Comparison of ENCODE assay signal across 36 cellular contexts in the genomic region with DNA sequence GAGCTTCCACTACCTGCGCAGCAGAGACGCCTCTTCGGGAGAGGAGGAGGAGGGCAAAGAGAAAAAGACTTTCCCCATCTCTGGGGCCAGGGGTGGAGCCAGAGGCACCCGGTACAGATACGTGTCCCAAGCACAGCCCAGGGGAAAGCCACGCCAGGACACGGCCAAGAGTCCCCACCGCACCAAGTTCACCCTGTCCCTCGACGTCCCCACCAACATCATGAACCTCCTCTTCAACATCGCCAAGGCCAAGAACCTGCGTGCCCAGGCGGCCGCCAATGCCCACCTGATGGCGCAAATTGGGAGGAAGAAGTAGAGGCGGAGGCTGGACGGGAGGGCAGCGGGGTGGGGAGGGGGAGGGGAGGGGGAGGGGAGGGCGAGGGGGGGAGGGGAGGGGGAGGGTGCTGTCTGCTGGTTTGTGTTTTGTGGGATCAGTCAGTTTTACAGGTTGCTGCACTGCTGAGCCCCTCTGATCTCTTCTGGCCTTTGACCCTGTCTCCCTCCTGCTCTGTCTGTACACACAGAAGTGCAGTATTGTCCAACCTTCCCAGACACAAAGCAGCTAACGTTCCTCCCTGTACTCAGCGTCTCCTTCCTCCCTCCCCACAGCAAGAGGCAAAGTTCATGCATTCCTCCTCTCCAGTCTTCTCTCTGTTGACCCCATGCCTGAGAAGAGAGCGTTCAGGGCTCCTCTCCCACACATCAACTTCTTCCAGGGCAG. TPM values are rescaled to one million over a fixed set of nuclear protein-coding genes. Genes with fewer than 3 reads are reported as not detected.
"Had no signal": no experiment of that assay in that cellular context is flagged by ENCODE, and none has a peak within 500 bp of the region (broad histone marks: within the 10 kb centered on the region; RNA-seq: fewer than 3 reads in every experiment).

No MANE protein-coding gene starts in this region.

- H3K4me3 ChIP-seq: gastroesophageal sphincter, heart left ventricle, hepatocyte, left lung, pancreas, smooth muscle cell, suprapubic skin, transverse colon, upper lobe of right lung, uterus had no signal

- H2AFZ ChIP-seq: hepatocyte had no signal

- H3K4me2 ChIP-seq: hepatocyte, smooth muscle cell had no signal

- H3K27me3 ChIP-seq: gastroesophageal sphincter, hepatocyte, left lung, neutrophil, pancreas, suprapubic skin, upper lobe of right lung, uterus had no signal

- H3K4me3 Mint-ChIP-seq: dendritic cell treated with granulocyte-macrophage colony-stimulating factor and Interleukin-4, amounts not matched to agents 40 ng/mL and 50 ng/mL, for 4 days; endodermal cell; naive thymus-derived CD4-positive, alpha-beta T cell; nephron; stimulated activated memory B cell treated with anti-CD40 and anti-IgM and Interleukin-4, amounts not matched to agents 10 μg/mL and 1 μg/mL and 100 μg/mL, for 72 hours; stimulated activated naive CD8-positive, alpha-beta T cell treated with anti-CD3 and anti-CD28 coated beads, Interleukin-15, Interleukin-2, amounts not matched to agents 100 ng/mL and 50 ng/mL, for 24 hours had no signal

- H3K36me3 ChIP-seq: gastroesophageal sphincter, heart left ventricle, left lung, neutrophil, pancreas, suprapubic skin, transverse colon, upper lobe of right lung, uterus had no signal

- H3K27me3 Mint-ChIP-seq: dendritic cell treated with granulocyte-macrophage colony-stimulating factor and Interleukin-4, amounts not matched to agents 40 ng/mL and 50 ng/mL, for 4 days had no signal

- H3K9me3 ChIP-seq: gastroesophageal sphincter, heart left ventricle, left lung, neutrophil, pancreas, suprapubic skin, transverse colon, upper lobe of right lung, uterus had no signal

- DNase-seq: effector CD8-positive, alpha-beta T cell; endodermal cell; foreskin keratinocyte; heart left ventricle; left cardiac atrium; left lung; mesendoderm; midbrain; naive thymus-derived CD4-positive, alpha-beta T cell; pancreas; stimulated activated CD4-positive, alpha-beta T cell treated with anti-CD3 and anti-CD28 coated beads, Interleukin-12 subunit alpha, Interleukin-12 subunit beta, amount 100 ng/mL, for 4 hours; stimulated activated CD4-positive, alpha-beta T cell treated with anti-CD3 and anti-CD28 coated beads, Interleukin-2, amount 100 ng/mL, for 24 hours; stimulated activated CD4-positive, alpha-beta T cell treated with anti-CD3 and anti-CD28 coated beads, Interleukin-4, amount 100 ng/mL, for 24 hours; transverse colon; upper lobe of right lung; uterus had no signal

- ATAC-seq: esophagus mucosa; foreskin keratinocyte; gastroesophageal sphincter; heart left ventricle; left cardiac atrium; left lung; naive thymus-derived CD4-positive, alpha-beta T cell; pancreas; sciatic nerve; stimulated activated memory B cell treated with anti-CD40 and anti-IgM and Interleukin-4, amounts not matched to agents 10 μg/mL and 1 μg/mL and 100 μg/mL, for 72 hours; upper lobe of right lung had no signal

- FAIRE-seq: colon, pancreas had no signal

- H3K79me2 ChIP-seq: hepatocyte had no signal

- H3K27ac ChIP-seq: epithelial cell of prostate, foreskin keratinocyte, gastroesophageal sphincter, heart left ventricle, hepatocyte, left lung, neutrophil, pancreas, suprapubic skin, transverse colon, upper lobe of right lung, uterus had no signal

- H3K4me1 Mint-ChIP-seq: endodermal cell; nephron; stimulated activated memory B cell treated with anti-CD40 and anti-IgM and Interleukin-4, amounts not matched to agents 10 μg/mL and 1 μg/mL and 100 μg/mL, for 72 hours had no signal

- H3K27ac Mint-ChIP-seq: dendritic cell treated with granulocyte-macrophage colony-stimulating factor and Interleukin-4, amounts not matched to agents 40 ng/mL and 50 ng/mL, for 4 days; endodermal cell; stimulated activated memory B cell treated with anti-CD40 and anti-IgM and Interleukin-4, amounts not matched to agents 10 μg/mL and 1 μg/mL and 100 μg/mL, for 72 hours; stimulated activated naive CD8-positive, alpha-beta T cell treated with anti-CD3 and anti-CD28 coated beads, Interleukin-15, Interleukin-2, amounts not matched to agents 100 ng/mL and 50 ng/mL, for 24 hours had no signal

- H3K4me1 ChIP-seq: foreskin keratinocyte, gastroesophageal sphincter, heart left ventricle, left lung, pancreas, suprapubic skin, transverse colon, upper lobe of right lung, uterus had no signal

- H3K36me3 Mint-ChIP-seq: naive thymus-derived CD4-positive, alpha-beta T cell; stimulated activated memory B cell treated with anti-CD40 and anti-IgM and Interleukin-4, amounts not matched to agents 10 μg/mL and 1 μg/mL and 100 μg/mL, for 72 hours had no signal

RNA-seq across cellular contexts. Expression of a gene that starts 9.3 kb away (rescaled TPM):
- total RNA-seq: endodermal cell; esophagus mucosa; fibroblast of lung; foreskin keratinocyte; gastroesophageal sphincter; heart left ventricle; hepatocyte; kidney epithelial cell; left cardiac atrium; lower leg skin; lung microvascular endothelial cell; naive thymus-derived CD4-positive, alpha-beta T cell; omental fat pad; posterior vena cava; pulmonary artery endothelial cell; sciatic nerve; smooth muscle cell; suprapubic skin; uterus had no signal

RNA-seq across cellular contexts. Expression of a gene that starts 30.6 kb away (rescaled TPM):
- total RNA-seq: endodermal cell; fibroblast of lung; left lung; lung microvascular endothelial cell; naive thymus-derived CD4-positive, alpha-beta T cell; omental fat pad; posterior vena cava; smooth muscle cell; upper lobe of right lung; uterus had no signal
